Comparison of ENCODE assay signal across 18 cellular contexts in genomic region chr2:183204397-183204796, GRCh38.
DNase-seq lines count a peak whose midpoint lies in the region; ATAC-seq, FAIRE-seq and TF ChIP-seq lines count a peak whose summit lies in the region.
"Had no signal": no experiment of that assay in that cellular context is flagged by ENCODE, and none has a peak within 500 bp of the region (broad histone marks: within the 10 kb centered on the region; RNA-seq: fewer than 3 reads in every experiment).

No MANE protein-coding gene starts in this region.

- peaks cover 20% of the 10 kb centered on the region for H3K36me3 Mint-ChIP-seq in endodermal cell (ENCODE audit: low read depth)

- H3K27ac ChIP-seq in endodermal cell (ENCODE audit: low read depth, low read length), result no peak overlapping the region
- H3K27ac ChIP-seq in pancreas, result no peak overlapping the region
- H3K27ac ChIP-seq: BLaER1 treated with 17β-estradiol and CSF1 and Interleukin-3, amounts not matched to agents 10 nM and 100 nM; GM23248 had no signal

- no peak for FAIRE-seq in pancreas (lab: Jason Lieb, UNC)
- FAIRE-seq: GM12878 had no signal

- no peaks in the 10 kb centered on the region for H3K27me3 Mint-ChIP-seq in endodermal cell (ENCODE audit: insufficient read depth)
- H3K27me3 Mint-ChIP-seq: B cell had no signal

- DNase-seq in HAP-1 (ENCODE audit: low spot score in 2 of 2) (peak; percentile 14 to 19), OCI-M1 (lab: John Stamatoyannopoulos, UW) (peak; percentile 5), endodermal cell (no peak), NCI-H1048 (lab: John Stamatoyannopoulos, UW) (no peak), pancreas (no peak)
- no peak for DNase-seq in stimulated activated CD4-positive, alpha-beta T cell treated with anti-CD3 and anti-CD28 coated beads, Interleukin-4, amount 100 ng/mL, for 4 hours
- DNase-seq: CD8-positive, alpha-beta T cell; COR-L47; DMS 273 treated with DMSO at 0.1 percent for 48 hours; DMS53; DND-41; EL; GM23248; H7 had no signal

- H3K9me3 ChIP-seq in HAP-1, result no peaks in the 10 kb centered on the region
- H3K9me3 ChIP-seq in endodermal cell (ENCODE audit: control insufficient read depth, low read length), result peaks cover 2% of the 10 kb centered on the region
- no peaks in the 10 kb centered on the region for H3K9me3 ChIP-seq in pancreas

- H3K36me3 ChIP-seq in HAP-1 (replicated peaks) (no peaks in the 10 kb centered on the region), endodermal cell (ENCODE audit: control insufficient read depth, insufficient read depth, low read length) (no peaks in the 10 kb centered on the region), pancreas (no peaks in the 10 kb centered on the region)

- no peak overlapping the region for H3K4me3 Mint-ChIP-seq in endodermal cell
- H3K4me3 Mint-ChIP-seq: B cell; CD8-positive, alpha-beta T cell had no signal

- peak; percentile 20 for TF ChIP-seq CTCF in endodermal cell (conservative IDR thresholded peaks at IDR 0.05)
- no peak for TF ChIP-seq CTCF in pancreas (IDR thresholded peaks at IDR 0.05)

- H3K4me3 ChIP-seq in HAP-1 (no peak overlapping the region), endodermal cell (ENCODE audit: low read length) (no peak overlapping the region), pancreas (no peak overlapping the region)
- H3K4me3 ChIP-seq: BLaER1 treated with 17β-estradiol and CSF1 and Interleukin-3, amounts not matched to agents 10 nM and 100 nM; GM12878; GM23248 had no signal

- H3K27me3 ChIP-seq in HAP-1 (ENCODE audit: low read depth), result no peaks in the 10 kb centered on the region
- no peaks in the 10 kb centered on the region for H3K27me3 ChIP-seq in endodermal cell (ENCODE audit: control insufficient read depth, insufficient read depth, low read length, poor library complexity, severe bottlenecking)
- H3K27me3 ChIP-seq in pancreas, result no peaks in the 10 kb centered on the region
- H3K27me3 ChIP-seq: BLaER1 treated with 17β-estradiol and CSF1 and Interleukin-3, amounts not matched to agents 10 nM and 100 nM had no signal

- in situ Hi-C loops in HAP-1 (cut with MboI; ENCODE audit: low sequenced_read_pairs), result no loop called here

- H3K4me1 ChIP-seq in HAP-1 (peaks cover 8% of the 10 kb centered on the region), endodermal cell (ENCODE audit: control insufficient read depth, insufficient read depth, low read length) (no peaks in the 10 kb centered on the region), pancreas (no peaks in the 10 kb centered on the region)
- H3K4me1 ChIP-seq: BLaER1 treated with 17β-estradiol and CSF1 and Interleukin-3, amounts not matched to agents 10 nM and 100 nM had no signal

- no peak overlapping the region for H3K27ac Mint-ChIP-seq in endodermal cell
- H3K27ac Mint-ChIP-seq: B cell; CD8-positive, alpha-beta T cell had no signal

- ATAC-seq in pancreas (no peak), GM21423 (IDR thresholded peaks at IDR 0.05; ENCODE audit: unreplicated experiment) (no peak)
- ATAC-seq: CD8-positive, alpha-beta T cell; GM12878 had no signal

- WGBS in endodermal cell (ENCODE audit: insufficient coverage in 1 of 2, insufficient read length in 1 of 2), 2 experiments, result 89% methylated on average over 1 of the region's 1 CpG; no CpG with 5 or more reads in 1 of the 2 experiments
- WGBS in pancreas, 2 donors, result 93% methylated on average over 1 of the region's 1 CpG

- intact Hi-C loops in pancreas (cut with DNase I), result no loop called here

- H3K9me3 Mint-ChIP-seq in endodermal cell, result peaks cover 6% of the 10 kb centered on the region
- H3K9me3 Mint-ChIP-seq: CD8-positive, alpha-beta T cell had no signal

- no peak overlapping the region for H3K9ac ChIP-seq in endodermal cell (ENCODE audit: extremely low read depth, low read length, poor library complexity, severe bottlenecking)
- H3K9ac ChIP-seq: BLaER1 treated with 17β-estradiol and CSF1 and Interleukin-3, amounts not matched to agents 10 nM and 100 nM; GM23248 had no signal

- peaks cover 3% of the 10 kb centered on the region for H3K4me1 Mint-ChIP-seq in endodermal cell
- H3K4me1 Mint-ChIP-seq: B cell had no signal

Comparison
In these comparisons a context has a peak if more than half of its experiments do, and no peak if none do; other contexts are left out.
1. DNase-seq: peak in HAP-1 (2 of 2) and OCI-M1 (single experiment); none in endodermal cell (single experiment), NCI-H1048 (single experiment), pancreas (0 of 6) and stimulated activated CD4-positive, alpha-beta T cell treated with anti-CD3 and anti-CD28 coated beads, Interleukin-4, amount 100 ng/mL, for 4 hours (0 of 2).